ENCODE assay signal across 18 cellular contexts in the genomic region with DNA sequence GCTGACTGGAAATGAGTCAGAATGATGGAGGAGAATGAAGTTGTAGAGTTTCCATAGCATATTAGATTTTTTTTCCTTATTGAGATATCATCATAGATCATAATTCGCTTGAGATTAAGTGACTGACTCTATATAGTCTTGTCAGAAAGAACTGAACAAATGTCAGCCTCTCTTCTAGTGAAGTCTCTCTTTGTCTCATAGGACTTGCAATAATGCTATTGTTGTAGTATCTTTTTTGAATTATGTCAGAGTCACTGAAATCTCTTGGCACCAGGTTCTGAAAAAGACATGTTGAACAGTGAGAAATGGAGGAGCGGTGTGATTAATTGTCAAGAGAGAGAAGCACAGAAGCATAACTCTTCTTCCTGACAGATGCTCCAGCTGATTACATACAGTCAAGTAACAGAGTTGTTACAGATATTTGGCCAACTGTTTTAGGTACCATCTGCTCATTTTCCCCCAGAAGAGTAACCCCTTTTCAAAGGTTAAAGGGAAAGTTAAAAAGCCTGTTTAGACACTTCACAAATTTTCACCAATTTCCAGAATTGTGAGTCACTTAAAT. TPM values are rescaled to one million over a fixed set of nuclear protein-coding genes. Genes with fewer than 3 reads are reported as not detected.
DNase-seq lines count a peak whose midpoint lies in the region; ATAC-seq and TF ChIP-seq lines count a peak whose summit lies in the region.
"Had no signal": no experiment of that assay in that cellular context is flagged by ENCODE, and none has a peak within 500 bp of the region (broad histone marks: within the 10 kb centered on the region; RNA-seq: fewer than 3 reads in every experiment).

No MANE protein-coding gene starts in this region.

- DNase-seq in NCI-H2171 treated with DMSO at 0.1 percent for 48 hours (lab: John Stamatoyannopoulos, UW) = peak; percentile 78
- no peak for DNase-seq in NCI-H2171 (lab: John Stamatoyannopoulos, UW)
- peak; percentile 78 for DNase-seq in NCI-H1694 treated with DMSO at 0.1 percent for 48 hours (lab: John Stamatoyannopoulos, UW)
- peak; percentile 35 for DNase-seq in adipocyte (ENCODE audit: low read depth)
- no peak for DNase-seq in osteoblast (ENCODE audit: insufficient read length, low spot score, missing footprints)
- DNase-seq in NCI-H2029 (lab: John Stamatoyannopoulos, UW) = no peak
- no peak for DNase-seq in mucosa of descending colon
- no peak for DNase-seq in activated CD4-positive, alpha-beta memory T cell treated with anti-CD3 and anti-CD28 coated beads, Interleukin-2, amount 10 ng/mL, durations not matched to agents 7 days and 5 days
- DNase-seq: 8988T, GDM1, H9, KG1, NCI-H1417 treated with DMSO at 0.1 percent for 48 hours, NCI-H345, T-cell had no signal

- no peaks in the 10 kb centered on the region for H4K20me1 ChIP-seq in osteoblast (ENCODE audit: insufficient read depth, low read length)

- no peaks in the 10 kb centered on the region for H3K27me3 ChIP-seq in adipocyte (replicated peaks; ENCODE audit: control insufficient read depth, insufficient read depth, low read length)
- H3K27me3 ChIP-seq in osteoblast (ENCODE audit: insufficient read depth, low read length) = no peaks in the 10 kb centered on the region

- POLR2A ChIA-PET in activated CD4-positive, alpha-beta memory T cell treated with anti-CD3 and anti-CD28 coated beads, Interleukin-2, amount 10 ng/mL, durations not matched to agents 7 days and 5 days (lab: Charles Lee) = no interaction called here

- H3K79me2 ChIP-seq in osteoblast (ENCODE audit: insufficient read depth, low read length) = no peaks in the 10 kb centered on the region

- H3K9me3 ChIP-seq in adipocyte (ENCODE audit: control insufficient read depth, low read length) (no peaks in the 10 kb centered on the region), osteoblast (ENCODE audit: low read depth, low read length) (no peaks in the 10 kb centered on the region), mucosa of descending colon (no peaks in the 10 kb centered on the region)

- peaks cover 7% of the 10 kb centered on the region for H3K27me3 Mint-ChIP-seq in activated CD4-positive, alpha-beta memory T cell treated with anti-CD3 and anti-CD28 coated beads, Interleukin-2, amount 10 ng/mL, durations not matched to agents 7 days and 5 days

- intact Hi-C loops in mucosa of descending colon (cut with DNase I, micrococcal nuclease) = no loop called here

- no peak for ATAC-seq in mucosa of descending colon
- ATAC-seq: HepG2, Panc1, T-cell had no signal

- H3K4me3 Mint-ChIP-seq in activated CD4-positive, alpha-beta memory T cell treated with anti-CD3 and anti-CD28 coated beads, Interleukin-2, amount 10 ng/mL, durations not matched to agents 7 days and 5 days = no peak overlapping the region
- H3K4me3 Mint-ChIP-seq: H9, T-cell had no signal

- no peaks in the 10 kb centered on the region for H3K4me1 Mint-ChIP-seq in activated CD4-positive, alpha-beta memory T cell treated with anti-CD3 and anti-CD28 coated beads, Interleukin-2, amount 10 ng/mL, durations not matched to agents 7 days and 5 days
- H3K4me1 Mint-ChIP-seq: T-cell had no signal

- no peak overlapping the region for H3K9ac ChIP-seq in adipocyte (ENCODE audit: low read length)

- no peaks in the 10 kb centered on the region for H3K9me3 Mint-ChIP-seq in activated CD4-positive, alpha-beta memory T cell treated with anti-CD3 and anti-CD28 coated beads, Interleukin-2, amount 10 ng/mL, durations not matched to agents 7 days and 5 days
- H3K9me3 Mint-ChIP-seq: T-cell had no signal

- CTCF ChIA-PET in activated CD4-positive, alpha-beta memory T cell treated with anti-CD3 and anti-CD28 coated beads, Interleukin-2, amount 10 ng/mL, durations not matched to agents 7 days and 5 days (lab: Charles Lee) = no interaction called here

- H3K4me3 ChIP-seq in adipocyte (ENCODE audit: low read length) (no peak overlapping the region), osteoblast (ENCODE audit: insufficient read depth, low read length) (no peak overlapping the region), mucosa of descending colon (no peak overlapping the region)
- H3K4me3 ChIP-seq: SK-N-MC had no signal

- no peaks in the 10 kb centered on the region for H3K36me3 Mint-ChIP-seq in activated CD4-positive, alpha-beta memory T cell treated with anti-CD3 and anti-CD28 coated beads, Interleukin-2, amount 10 ng/mL, durations not matched to agents 7 days and 5 days (ENCODE audit: low read depth)
- H3K36me3 Mint-ChIP-seq: T-cell had no signal

- TF ChIP-seq CTCF in osteoblast (IDR thresholded peaks at IDR 0.05; ENCODE audit: extremely low read depth, low read depth, low read length) (no peak), mucosa of descending colon (IDR thresholded peaks at IDR 0.05) (no peak)

- H3K36me3 ChIP-seq in adipocyte (ENCODE audit: control insufficient read depth, insufficient read depth, low read length, severe bottlenecking) (no peaks in the 10 kb centered on the region), osteoblast (ENCODE audit: insufficient read depth, low read length) (no peaks in the 10 kb centered on the region), mucosa of descending colon (ENCODE audit: low read depth) (no peaks in the 10 kb centered on the region)

- H3K4me2 ChIP-seq in osteoblast (ENCODE audit: insufficient read depth, low read length) = no peak overlapping the region

- no peak overlapping the region for H3K27ac ChIP-seq in osteoblast (ENCODE audit: low read depth, low read length)
- H3K27ac ChIP-seq: SK-N-MC had no signal

- H3K27ac Mint-ChIP-seq in activated CD4-positive, alpha-beta memory T cell treated with anti-CD3 and anti-CD28 coated beads, Interleukin-2, amount 10 ng/mL, durations not matched to agents 7 days and 5 days = no peak overlapping the region
- H3K27ac Mint-ChIP-seq: H9, T-cell had no signal

- H2AFZ ChIP-seq in osteoblast (ENCODE audit: low read length) = peak overlapping the region; percentile 12

- H3K4me1 ChIP-seq in adipocyte (ENCODE audit: control insufficient read depth, insufficient read depth, low read length) (peaks cover 8% of the 10 kb centered on the region), osteoblast (ENCODE audit: insufficient read depth, low read length) (peaks cover 5% of the 10 kb centered on the region), mucosa of descending colon (ENCODE audit: low read depth) (no peaks in the 10 kb centered on the region)

RNA-seq across cellular contexts. Expression of a gene that starts 41.5 kb away (rescaled TPM):
- total RNA-seq in osteoblast (not detected in 2 replicates), mucosa of descending colon (not detected)
- not detected for total RNA-seq in activated CD4-positive, alpha-beta memory T cell treated with anti-CD3 and anti-CD28 coated beads, Interleukin-2, amount 10 ng/mL, durations not matched to agents 7 days and 5 days
- total RNA-seq: T-cell had no signal

Comparison
In these comparisons a context has a peak if more than half of its experiments do, and no peak if none do; other contexts are left out.
1. DNase-seq: peak in NCI-H2171 treated with DMSO at 0.1 percent for 48 hours (single experiment), NCI-H1694 treated with DMSO at 0.1 percent for 48 hours (single experiment) and adipocyte (single experiment); none in NCI-H2171 (single experiment), osteoblast (single experiment), NCI-H2029 (single experiment), mucosa of descending colon (0 of 3) and activated CD4-positive, alpha-beta memory T cell treated with anti-CD3 and anti-CD28 coated beads, Interleukin-2, amount 10 ng/mL, durations not matched to agents 7 days and 5 days (single experiment).